ENCODE assay signal across 1 cellular context in genomic region chr19:41926861-41927809, GRCh38.
TF ChIP-seq lines count a peak whose summit lies in the region.

No MANE protein-coding gene starts in this region.

TF ChIP-seq in K562, 482 proteins besides CTCF, POLR2A, EP300 and RAD21 (continues in another document):
- no peak for TF ChIP-seq ARID3A (IDR thresholded peaks at IDR 0.05; ENCODE audit: borderline replicate concordance, low read depth, low read length)
- TF ChIP-seq CLOCK (CRISPR knock-in tag; IDR thresholded peaks at IDR 0.05; ENCODE audit: borderline replicate concordance): no peak
- no peak for TF ChIP-seq TAF1 (IDR thresholded peaks at IDR 0.05; ENCODE audit: control insufficient read depth, extremely low read depth, insufficient read depth, low read length, severe bottlenecking)
- TF ChIP-seq ZNF695 (CRISPR knock-in tag; IDR thresholded peaks at IDR 0.05): no peak
- no peak for TF ChIP-seq CTCFL (IDR thresholded peaks at IDR 0.05; ENCODE audit: borderline replicate concordance, insufficient read depth, low read depth, low read length, poor library complexity, severe bottlenecking)
- 0 out of 2 replicates have a peak, but pooled peaks have one; percentile 19 for TF ChIP-seq TOE1 (IDR thresholded peaks at IDR 0.05; ENCODE audit: borderline replicate concordance)
- TF ChIP-seq TOE1 (CRISPR knock-in tag; IDR thresholded peaks at IDR 0.05; ENCODE audit: borderline replicate concordance, low read depth): no peak
- TF ChIP-seq LARP7 (IDR thresholded peaks at IDR 0.05): 0 out of 2 replicates have a peak, but pooled peaks have one; percentile 16
- no peak for TF ChIP-seq SMAD4 (CRISPR knock-in tag; conservative IDR thresholded peaks at IDR 0.05)
- no peak for TF ChIP-seq NFIX (CRISPR knock-in tag; IDR thresholded peaks at IDR 0.05; ENCODE audit: low read depth)
- TF ChIP-seq BCOR (IDR thresholded peaks at IDR 0.05): peak; percentile 83
- no peak for TF ChIP-seq RNF219 (CRISPR knock-in tag; IDR thresholded peaks at IDR 0.05)
- TF ChIP-seq DPF2 (IDR thresholded peaks at IDR 0.05): peak; percentile 33; the same call in 1 of the 2 replicates
- TF ChIP-seq NFYB (IDR thresholded peaks at IDR 0.05; ENCODE audit: extremely low read depth, insufficient read length): no peak
- no peak for TF ChIP-seq FOS (IDR thresholded peaks at IDR 0.05; ENCODE audit: extremely low read depth, insufficient read length)
- TF ChIP-seq ARHGAP35 (IDR thresholded peaks at IDR 0.05; ENCODE audit: partially characterized antibody): peak; percentile 58
- no peak for TF ChIP-seq CGGBP1 (CRISPR knock-in tag; IDR thresholded peaks at IDR 0.05)
- no peak for TF ChIP-seq HDAC2 (IDR thresholded peaks at IDR 0.05)
- peak in 1 of 2 experiments; percentile 25; a peak in 1 of 4 replicates for TF ChIP-seq ARNT (IDR thresholded peaks at IDR 0.05)
- no peak for TF ChIP-seq ZNF551 (CRISPR knock-in tag; IDR thresholded peaks at IDR 0.05)
- TF ChIP-seq CHD4 (IDR thresholded peaks at IDR 0.05; ENCODE audit: insufficient read depth, insufficient replicate concordance, low read depth, low read length, poor library complexity, severe bottlenecking): no peak
- TF ChIP-seq HCFC1 (IDR thresholded peaks at IDR 0.05; ENCODE audit: low read depth, low read length): no peak
- no peak for TF ChIP-seq FOXA1 (IDR thresholded peaks at IDR 0.05; ENCODE audit: borderline replicate concordance)
- TF ChIP-seq SNIP1 (IDR thresholded peaks at IDR 0.05; ENCODE audit: low read depth): peak; percentile 43; the same call in 1 of the 2 replicates
- 0 out of 4 replicates have a peak, but pooled peaks of 1 of the 2 experiments have one; percentile 20 for TF ChIP-seq CSDE1 (IDR thresholded peaks at IDR 0.05)
- peak in 1 of 2 experiments; percentile 31; a peak in 2 of 4 replicates for TF ChIP-seq HDAC1 (IDR thresholded peaks at IDR 0.05)
- TF ChIP-seq E2F5 (CRISPR knock-in tag; IDR thresholded peaks at IDR 0.05): no peak
- TF ChIP-seq TFE3 (CRISPR knock-in tag; IDR thresholded peaks at IDR 0.05): no peak
- peak; percentile 4 for TF ChIP-seq ZFP36 (IDR thresholded peaks at IDR 0.05; ENCODE audit: low read depth, low read length, partially characterized antibody)
- no peak for TF ChIP-seq RBM17 (IDR thresholded peaks at IDR 0.05; ENCODE audit: borderline replicate concordance, low read depth, low read length)
- 0 out of 2 replicates have a peak, but pooled peaks have one; percentile 10 for TF ChIP-seq ZEB2 (IDR thresholded peaks at IDR 0.05)
- TF ChIP-seq SMARCA4 (IDR thresholded peaks at IDR 0.05): peak; percentile 48; the same call in 1 of the 2 replicates
- no peak for TF ChIP-seq ZNF592 (IDR thresholded peaks at IDR 0.05)
- TF ChIP-seq ESRRA (IDR thresholded peaks at IDR 0.05; ENCODE audit: borderline replicate concordance, low read depth): no peak
- peak; percentile 11; the same call in 1 of the 2 replicates for TF ChIP-seq NFIC (IDR thresholded peaks at IDR 0.05)
- TF ChIP-seq CBFA2T3 (IDR thresholded peaks at IDR 0.05): no peak
- TF ChIP-seq THRB (CRISPR knock-in tag; conservative IDR thresholded peaks at IDR 0.05): 0 out of 2 replicates have a peak, but pooled peaks have one; percentile 68
- 0 out of 2 replicates have a peak, but pooled peaks have one; percentile 9 for TF ChIP-seq TFAP4 (CRISPR knock-in tag; IDR thresholded peaks at IDR 0.05; ENCODE audit: borderline replicate concordance)
- TF ChIP-seq ZNF277 (CRISPR knock-in tag; IDR thresholded peaks at IDR 0.05; ENCODE audit: borderline replicate concordance): no peak
- no peak for TF ChIP-seq RB1 (IDR thresholded peaks at IDR 0.05; ENCODE audit: low read depth)
- no peak for TF ChIP-seq BRCA1 (IDR thresholded peaks at IDR 0.05)
- TF ChIP-seq BRCA1 (CRISPR knock-in tag; IDR thresholded peaks at IDR 0.05): no peak
- TF ChIP-seq SMAD2 (IDR thresholded peaks at IDR 0.05; ENCODE audit: low read depth, low read length): no peak
- TF ChIP-seq KDM1A (IDR thresholded peaks at IDR 0.05): peak; percentile 47 to 64; a peak in 3 of 4 replicates
- TF ChIP-seq NFE2L1 (tag; IDR thresholded peaks at IDR 0.05; ENCODE audit: borderline replicate concordance, low read depth): no peak
